10 cellular contexts compared by ENCODE assay signal in genomic region chr22:46613606-46613997, GRCh38. TPM values are rescaled to one million over a fixed set of nuclear protein-coding genes. Genes with fewer than 3 reads are reported as not detected.
DNase-seq lines count a peak whose midpoint lies in the region; ATAC-seq, FAIRE-seq and TF ChIP-seq lines count a peak whose summit lies in the region.
"Had no signal": no experiment of that assay in that cellular context is flagged by ENCODE, and none has a peak within 500 bp of the region (broad histone marks: within the 10 kb centered on the region; RNA-seq: fewer than 3 reads in every experiment).

No MANE protein-coding gene starts in this region.

- no peak for FAIRE-seq in GM12878 (lab: Jason Lieb, UNC)
- FAIRE-seq: G401.6 had no signal

- in situ Hi-C loops in GM12878 (cut with MboI): no loop called here

- peaks cover 12% of the 10 kb centered on the region; the same call in 1 of the 2 replicates for H4K20me1 ChIP-seq in DND-41 (ENCODE audit: insufficient read depth, low read length)
- no peaks in the 10 kb centered on the region for H4K20me1 ChIP-seq in GM12878 (ENCODE audit: control insufficient read depth, insufficient read depth)

- DNase-seq in DND-41: peak; percentile 83
- peak; percentile 28 for DNase-seq in GM12878 (ENCODE audit: low read depth, low spot score)
- no peak for DNase-seq in naive thymus-derived CD8-positive, alpha-beta T cell
- DNase-seq in cerebellar nuclear complex (lab: John Stamatoyannopoulos, UW): no peak
- no peak for DNase-seq in sigmoid colon
- DNase-seq in DMS153 (lab: John Stamatoyannopoulos, UW): no peak
- DNase-seq in dedifferentiated amniotic fluid mesenchymal stem cell (ENCODE audit: extremely low spot score): no peak
- DNase-seq: brain microvascular endothelial cell had no signal

- TF ChIP-seq EP300 in GM12878 (IDR thresholded peaks at IDR 0.05; ENCODE audit: borderline replicate concordance in 1 of 2, control insufficient read depth in 1 of 2, low read depth in 2 of 2, low read length in 2 of 2) (0 out of 4 replicates have a peak, but pooled peaks of 1 of the 2 experiments have one; percentile 10), sigmoid colon (IDR thresholded peaks at IDR 0.05) (no peak)

- RAD21 ChIA-PET in GM12878 (lab: Charles Lee; ENCODE audit: unreplicated experiment): interaction anchor here (0.9 to 1.6 kb wide), 4 partner anchors 10 to 51 kb away, joined by 3 to 7 read pairs (median 4); no protein-coding TSS in a partner anchor

- CTCF ChIA-PET in GM12878 (lab: Yijun Ruan, JAX): interaction anchor here (1.1 kb wide), 1 partner anchor 50 kb away, joined by 8 read pairs; no protein-coding TSS in a partner anchor

- BruUV-seq in GM12878 (replicated peaks; lab: Mats Ljungman, UMichigan): no TSS peak

- TF ChIP-seq CTCF in DND-41 (IDR thresholded peaks at IDR 0.05; ENCODE audit: borderline replicate concordance, extremely low read depth, low read length, poor library complexity, severe bottlenecking) (no peak), GM12878 (IDR thresholded peaks at IDR 0.05 in 2 of 3, conservative IDR thresholded peaks at IDR 0.05 in 1 of 3; ENCODE audit: control insufficient read depth in 2 of 3, extremely low read depth in 1 of 3, insufficient read depth in 1 of 3, low read depth in 3 of 3, low read length in 3 of 3) (no peak), sigmoid colon (IDR thresholded peaks at IDR 0.05) (no peak)

- ATAC-seq in DND-41 (ENCODE audit: insufficient read depth, low read depth): peak; percentile 61
- ATAC-seq in GM12878: peak; percentile 69
- ATAC-seq in naive thymus-derived CD8-positive, alpha-beta T cell: peak in 1 of 2 donors; percentile 10

- peaks cover 0 to 14% (median 0%) of the 10 kb centered on the region in 5 donors for H3K27me3 Mint-ChIP-seq in naive thymus-derived CD8-positive, alpha-beta T cell

- TF ChIP-seq POLR2A in GM12878 (IDR thresholded peaks at IDR 0.05; ENCODE audit: low read depth, low read length) (0 out of 2 replicates have a peak, but pooled peaks have one; percentile 45), sigmoid colon (IDR thresholded peaks at IDR 0.05) (no peak)

- H3K36me3 ChIP-seq in DND-41 (ENCODE audit: insufficient read depth, low read length) (peaks cover 25% of the 10 kb centered on the region), KOPT-K1 (ENCODE audit: insufficient read depth, low read length) (no peaks in the 10 kb centered on the region), GM12878 (ENCODE audit: control insufficient read depth in 2 of 2, insufficient read depth in 2 of 2, low read length in 1 of 2) (no peaks in the 10 kb centered on the region), sigmoid colon (no peaks in the 10 kb centered on the region)
- H3K36me3 ChIP-seq: brain microvascular endothelial cell had no signal

- no peaks in the 10 kb centered on the region for H3K36me3 Mint-ChIP-seq in naive thymus-derived CD8-positive, alpha-beta T cell

- H3K4me1 ChIP-seq in DND-41 (ENCODE audit: insufficient read depth, low read length) (peaks cover 84% of the 10 kb centered on the region), GM12878 (ENCODE audit: control insufficient read depth, insufficient read depth, low read length) (peaks cover 19% of the 10 kb centered on the region), sigmoid colon (peaks cover 0 to 30% (median 29%) of the 10 kb centered on the region in 4 donors)

- peak overlapping the region; percentile 79 to 92 (median 88) for H3K4me3 Mint-ChIP-seq in naive thymus-derived CD8-positive, alpha-beta T cell

- H3K4me2 ChIP-seq in DND-41 (ENCODE audit: insufficient read depth, low read length) (peak overlapping the region; percentile 80), GM12878 (ENCODE audit: control insufficient read depth, insufficient read depth) (peak overlapping the region; percentile 65)

- H3K79me2 ChIP-seq in DND-41 (ENCODE audit: insufficient read depth, low read length) (peaks cover 91% of the 10 kb centered on the region), GM12878 (ENCODE audit: control insufficient read depth, insufficient read depth, low read length) (peaks cover 13% of the 10 kb centered on the region)

- H3K4me1 Mint-ChIP-seq in naive thymus-derived CD8-positive, alpha-beta T cell: peaks cover 13 to 31% (median 25%) of the 10 kb centered on the region in 4 donors

- peak overlapping the region; percentile 22; the same call in 1 of the 2 replicates for H2AFZ ChIP-seq in DND-41 (ENCODE audit: low read depth, low read length)
- peak overlapping the region; percentile 64 for H2AFZ ChIP-seq in GM12878 (ENCODE audit: control insufficient read depth, low read depth, low read length)

- H3K27ac ChIP-seq in DND-41 (ENCODE audit: low read length) (peak overlapping the region; percentile 99), KOPT-K1 (ENCODE audit: low read depth, low read length, poor library complexity, severe bottlenecking) (peak overlapping the region; percentile 99), GM12878 (ENCODE audit: control insufficient read depth, insufficient read depth) (peak overlapping the region; percentile 83), sigmoid colon (no peak overlapping the region)
- H3K27ac ChIP-seq: brain microvascular endothelial cell had no signal

- SMC1A ChIA-PET in GM12878 (lab: Charles Lee; ENCODE audit: uncharacterized antibody, unreplicated experiment): interaction anchor here (0.6 to 1.1 kb wide), 4 partner anchors 22 to 388 kb away, joined by 3 to 4 read pairs (median 4); no protein-coding TSS in a partner anchor

- H3K9me3 Mint-ChIP-seq in naive thymus-derived CD8-positive, alpha-beta T cell: no peaks in the 10 kb centered on the region

- WGBS in GM12878 (ENCODE audit: insufficient coverage, insufficient replicate concordance, low lambda C conversion rate, missing lambda C conversion rate): 7% methylated on average over 10 of the region's 10 CpGs
- WGBS in sigmoid colon, 2 donors: 49 to 78% methylated on average over 10 of the region's 10 CpGs

- POLR2A ChIA-PET in GM12878 (lab: Charles Lee): interaction anchor here (1.4 to 1.8 kb wide), 3 partner anchors 23 to 26 kb away, joined by 4 to 7 read pairs (median 5); no protein-coding TSS in a partner anchor
- POLR2A ChIA-PET in naive thymus-derived CD8-positive, alpha-beta T cell (lab: Charles Lee): interaction anchor here (0.5 to 1.3 kb wide), 3 partner anchors 9 to 22 kb away, joined by 3 to 8 read pairs (median 5); no protein-coding TSS in a partner anchor

- H3K27ac Mint-ChIP-seq in naive thymus-derived CD8-positive, alpha-beta T cell: peak overlapping the region in 9 of 10 donors; percentile 59 to 91 (median 73)

- no peaks in the 10 kb centered on the region for H3K27me3 ChIP-seq in DND-41 (ENCODE audit: insufficient read depth, low read length, poor library complexity)
- no peaks in the 10 kb centered on the region for H3K27me3 ChIP-seq in GM12878 (replicated peaks in 1 of 2; ENCODE audit: control insufficient read depth in 2 of 2, insufficient read depth in 2 of 2, low read length in 1 of 2)
- H3K27me3 ChIP-seq in sigmoid colon: no peaks in the 10 kb centered on the region
- H3K27me3 ChIP-seq: brain microvascular endothelial cell had no signal

- intact Hi-C loops in GM12878 (cut with micrococcal nuclease; ENCODE audit: unreplicated experiment) (loop anchor here (1.0 to 5.0 kb wide), 2 partner anchors 21 to 36 kb away; no protein-coding TSS in a partner anchor), sigmoid colon (cut with DNase I) (no loop called here)

- H3K9me3 ChIP-seq in DND-41 (ENCODE audit: insufficient read depth, low read length, severe bottlenecking): no peaks in the 10 kb centered on the region
- H3K9me3 ChIP-seq in KOPT-K1 (ENCODE audit: insufficient read depth, low read length, poor library complexity, severe bottlenecking): no peaks in the 10 kb centered on the region
- H3K9me3 ChIP-seq in GM12878 (replicated peaks; ENCODE audit: control insufficient read depth, insufficient read depth, low read length): no peaks in the 10 kb centered on the region
- no peaks in the 10 kb centered on the region for H3K9me3 ChIP-seq in sigmoid colon

- no peak for TF ChIP-seq RAD21 in GM12878 (IDR thresholded peaks at IDR 0.05; ENCODE audit: insufficient read depth, low read depth, low read length)

- H3K9ac ChIP-seq in DND-41 (ENCODE audit: low read depth, low read length) (peak overlapping the region; percentile 89), GM12878 (ENCODE audit: control insufficient read depth, insufficient read depth, low read length) (peak overlapping the region; percentile 54)

- H3K4me3 ChIP-seq in DND-41 (ENCODE audit: low read depth in 1 of 2, low read length in 2 of 2) (peak overlapping the region; percentile 27 to 63; a peak in 3 of 4 replicates), GM12878 (peak overlapping the region; percentile 60), sigmoid colon (no peak overlapping the region)

TF ChIP-seq in GM12878, 131 proteins besides CTCF, POLR2A, EP300 and RAD21 (continues in another document):
- TF ChIP-seq NR2C1 (IDR thresholded peaks at IDR 0.05): 0 out of 2 replicates have a peak, but pooled peaks have one; percentile 26

RNA-seq across cellular contexts. Expression of gene GRAMD4, which starts 6.6 kb away (rescaled TPM):
- 20.3 and 24.6 TPM in 2 replicates for total RNA-seq in GM12878 (2013; cell fraction: nucleolus; rRNA removed)
- total RNA-seq in GM12878 (2014; rRNA removed) (27.4 and 28.7 TPM in 2 replicates), GM12878 (2014; rRNA removed; fragmentation: Illumina TruSeq; extraction: Trizol) (8.9 and 11.7 TPM in 2 replicates), GM12878 (2021) (45.5 and 49.1 TPM in 2 replicates), sigmoid colon (10 to 100 TPM; 11.6 to 46.2 (median 18.4) TPM)
- polyA plus RNA-seq in GM12878 (2011; ENCODE audit: low read depth): 2.6 TPM
- polyA plus RNA-seq in GM12878 (2011; rRNA removed) (22.1 and 24.3 TPM in 2 replicates), GM12878 (2014; fragmentation: Illumina TruSeq; extraction: Trizol) (7.2 and 9.5 TPM in 2 replicates), GM12878 (2014; fragmentation: Nextera tagmentation; extraction: Ambion mirVana) (under 1 TPM; 0.21 to 0.73 TPM), GM12878 (2014; rRNA removed) (32.3 and 38.6 TPM in 2 replicates), GM12878 (2016; fragmentation: Nextera tagmentation; extraction: Ambion mirVana) (1 to 10 TPM; 4.2 to 5.3 TPM), sigmoid colon (10 to 100 TPM; 22.8 to 57.2 (median 28.9) TPM)
- polyA plus RNA-seq in GM12878 (2011; cell fraction: cytosol; rRNA removed): 11.8 and 18.5 TPM in 2 replicates
- 69.1 and 78.8 TPM in 2 replicates for polyA plus RNA-seq in GM12878 (2011; cell fraction: nucleus; rRNA removed)
- 6.2 and 8.4 TPM in 2 replicates for polyA plus RNA-seq in GM12878 (2012)
- 34.2 and 34.7 TPM in 2 replicates for polyA minus RNA-seq in GM12878 (2011; rRNA and poly(A)+ RNA removed)
- 13.9 and 15.8 TPM in 2 replicates for polyA minus RNA-seq in GM12878 (2011; cell fraction: cytosol; rRNA and poly(A)+ RNA removed)
- polyA minus RNA-seq in GM12878 (2011; cell fraction: nucleus; rRNA and poly(A)+ RNA removed): 26.5 and 39.9 TPM in 2 replicates
- 1 to 10 TPM; 5.9 to 7.6 TPM for total RNA-seq in naive thymus-derived CD8-positive, alpha-beta T cell
- 1 to 10 TPM; 2.8 to 4.1 (median 3.4) TPM for polyA plus RNA-seq in naive thymus-derived CD8-positive, alpha-beta T cell

Comparison
In these comparisons a context has a peak if more than half of its experiments do, and no peak if none do; other contexts are left out.
1. DNase-seq: peak in DND-41 (single experiment) and GM12878 (single experiment); none in naive thymus-derived CD8-positive, alpha-beta T cell (0 of 10), cerebellar nuclear complex (0 of 2), sigmoid colon (single experiment), DMS153 (single experiment) and dedifferentiated amniotic fluid mesenchymal stem cell (single experiment).
2. H3K27ac ChIP-seq: peak in DND-41 (single experiment), KOPT-K1 (single experiment) and GM12878 (single experiment); none in sigmoid colon (0 of 4).
3. H3K4me3 ChIP-seq: peak in DND-41 (2 of 2) and GM12878 (single experiment); none in sigmoid colon (0 of 4).